8 cellular contexts compared by ENCODE assay signal in genomic region chr3:53806182-53807116, GRCh38. TPM values are rescaled to one million over a fixed set of nuclear protein-coding genes. Genes with fewer than 3 reads are reported as not detected.
DNase-seq lines count a peak whose midpoint lies in the region; ATAC-seq and TF ChIP-seq lines count a peak whose summit lies in the region.
"Had no signal": no experiment of that assay in that cellular context is flagged by ENCODE, and none has a peak within 500 bp of the region (broad histone marks: within the 10 kb centered on the region; RNA-seq: fewer than 3 reads in every experiment).

No MANE protein-coding gene starts in this region.

- H3K4me3 ChIP-seq in thyroid gland (replicated peaks in 1 of 3) (no peak overlapping the region), gastroesophageal sphincter (no peak overlapping the region)

- ATAC-seq in GM21423 (IDR thresholded peaks at IDR 0.05; ENCODE audit: unreplicated experiment): peak; percentile 64
- peak; percentile 85 for ATAC-seq in SK-N-SH treated with all-trans-retinoic acid at 6 μM for 48 hours
- ATAC-seq in gastroesophageal sphincter: no peak

- DNase-seq in iris pigment epithelial cell (ENCODE audit: low read depth) (peak; percentile 21), thyroid gland (peak; percentile 58 to 67), ecto neural progenitor cell (ENCODE audit: low spot score) (no peak), T-helper 1 cell (no peak)

- peaks cover 6 to 14% of the 10 kb centered on the region in 2 donors for H3K4me1 ChIP-seq in thyroid gland
- peaks cover 0 to 6% (median 0%) of the 10 kb centered on the region in 3 donors for H3K4me1 ChIP-seq in gastroesophageal sphincter

- H3K27me3 ChIP-seq in thyroid gland: no peaks in the 10 kb centered on the region
- H3K27me3 ChIP-seq in gastroesophageal sphincter: no peaks in the 10 kb centered on the region

- no peak for TF ChIP-seq EP300 in gastroesophageal sphincter (IDR thresholded peaks at IDR 0.05)

- TF ChIP-seq CTCF in thyroid gland (IDR thresholded peaks at IDR 0.05) (no peak), gastroesophageal sphincter (IDR thresholded peaks at IDR 0.05) (no peak)

- TF ChIP-seq POLR2A in thyroid gland (IDR thresholded peaks at IDR 0.05) (no peak), gastroesophageal sphincter (IDR thresholded peaks at IDR 0.05) (no peak)

- intact Hi-C loops in thyroid gland (cut with DNase I): no loop called here

- no peaks in the 10 kb centered on the region for H3K36me3 ChIP-seq in thyroid gland
- H3K36me3 ChIP-seq in gastroesophageal sphincter: no peaks in the 10 kb centered on the region

- H3K9me3 ChIP-seq in thyroid gland: no peaks in the 10 kb centered on the region
- H3K9me3 ChIP-seq in gastroesophageal sphincter: no peaks in the 10 kb centered on the region

- H3K27ac ChIP-seq in thyroid gland (no peak overlapping the region), gastroesophageal sphincter (no peak overlapping the region)
- H3K27ac ChIP-seq: VCaP had no signal

- WGBS in thyroid gland, 2 donors: 67 to 82% methylated on average over 9 to 10 of the region's 10 CpGs
- 75 to 90% methylated on average over 4 to 6 of the region's 10 CpGs for WGBS in gastroesophageal sphincter (ENCODE audit: low coverage in 1 of 2), 2 donors

TF ChIP-seq in SK-N-SH treated with all-trans-retinoic acid at 6 μM for 48 hours, 23 proteins besides CTCF, POLR2A, EP300 and RAD21:
- TF ChIP-seq TOX (CRISPR knock-in tag; IDR thresholded peaks at IDR 0.05; ENCODE audit: borderline replicate concordance) (no peak), ZNF70 (CRISPR knock-in tag; IDR thresholded peaks at IDR 0.05) (no peak), POU6F1 (CRISPR knock-in tag; IDR thresholded peaks at IDR 0.05; ENCODE audit: borderline replicate concordance, low read depth) (no peak), PATZ1 (CRISPR knock-in tag; IDR thresholded peaks at IDR 0.05; ENCODE audit: borderline replicate concordance) (no peak), OSR1 (CRISPR knock-in tag; IDR thresholded peaks at IDR 0.05) (no peak), TCF4 (CRISPR knock-in tag; IDR thresholded peaks at IDR 0.05; ENCODE audit: borderline replicate concordance) (no peak), PPARA (CRISPR knock-in tag; IDR thresholded peaks at IDR 0.05; ENCODE audit: borderline replicate concordance) (no peak)
TF ChIP-seq in SK-N-SH treated with all-trans-retinoic acid at 6 μM for 48 hours: peak in this region for 0.

RNA-seq across cellular contexts. Expression of gene CHDH, which starts 39.8 kb away (rescaled TPM):
- total RNA-seq in thyroid gland: 10 to 100 TPM in 2 of 4 donors, 1 to 10 TPM in 2; 4.7 to 26.9 (median 11.1) TPM
- total RNA-seq in gastroesophageal sphincter: 10 to 100 TPM in 1 of 4 donors, 1 to 10 TPM in 2, under 1 TPM in 1; 0.78 to 13.1 (median 4.0) TPM

RNA-seq across cellular contexts. Expression of gene IL17RB, which starts 39.9 kb away (rescaled TPM):
- total RNA-seq in thyroid gland (1 to 10 TPM in 2 of 4 donors, under 1 TPM in 2; 0.71 to 2.5 (median 1.6) TPM), gastroesophageal sphincter (1 to 10 TPM in 1 of 4 donors, under 1 TPM in 3; 0.19 to 1.1 (median 0.45) TPM)

Comparison
In these comparisons a context has a peak if more than half of its experiments do, and no peak if none do; other contexts are left out.
1. DNase-seq: peak in iris pigment epithelial cell (single experiment) and thyroid gland (2 of 2); none in ecto neural progenitor cell (single experiment) and T-helper 1 cell (0 of 5).